Comparison of ENCODE assay signal across 8 cellular contexts in genomic region chr22:29883045-29883830, GRCh38. TPM values are rescaled to one million over a fixed set of nuclear protein-coding genes. Genes with fewer than 3 reads are reported as not detected.
A peak's percentile ranks its signal among the peaks of the same experiment; 100 is the strongest.
DNase-seq lines count a peak whose midpoint lies in the region; ATAC-seq and TF ChIP-seq lines count a peak whose summit lies in the region.

Gene MTMR3 (plus strand): TSS chr22:29883174. CDS start chr22:29971060, 87,886 bp downstream.

- no peaks in the 10 kb centered on the region for H3K36me3 ChIP-seq in hepatocyte (replicated peaks; ENCODE audit: insufficient read depth, low read depth)

- in situ Hi-C loops in astrocyte of the cerebellum (cut with HindIII; ENCODE audit: low sequenced_read_pairs) = no loop called here

- peaks cover 46% of the 10 kb centered on the region for H4K20me1 ChIP-seq in hepatocyte (ENCODE audit: insufficient read depth, poor library complexity, severe bottlenecking)

- H3K27me3 ChIP-seq in hepatocyte = no peaks in the 10 kb centered on the region

- under 1% methylated on average over 50 of the region's 88 CpGs for WGBS in hepatocyte (ENCODE audit: low lambda C conversion rate, missing lambda C conversion rate)

- TF ChIP-seq CTCF in GM12872 (IDR thresholded peaks at IDR 0.05; ENCODE audit: insufficient read depth, low read depth, low read length) = peak; percentile 33; the same call in 1 of the 3 replicates
- peak; percentile 50 for TF ChIP-seq CTCF in astrocyte of the cerebellum (IDR thresholded peaks at IDR 0.05; ENCODE audit: low read depth, low read length, missing control alignments)
- peak; percentile 54 for TF ChIP-seq CTCF in hepatocyte (IDR thresholded peaks at IDR 0.05; ENCODE audit: poor library complexity)

- no peaks in the 10 kb centered on the region for H3K9me3 ChIP-seq in hepatocyte (ENCODE audit: low read depth)

- H2AFZ ChIP-seq in hepatocyte = peak within 1 kb of the TSS; percentile 60

- peak within 1 kb of the TSS; percentile 79 for H3K4me2 ChIP-seq in hepatocyte

- H3K4me3 ChIP-seq in astrocyte of the cerebellum (ENCODE audit: low read depth, low read length) (peak within 1 kb of the TSS; percentile 96), hepatocyte (peak within 1 kb of the TSS; percentile 82)

- peaks cover 49% of the 10 kb centered on the region for H3K79me2 ChIP-seq in hepatocyte

- ATAC-seq in HG02642 (IDR thresholded peaks at IDR 0.05; ENCODE audit: poor library complexity, unreplicated experiment) (peak; percentile 78), GM18519 (IDR thresholded peaks at IDR 0.05; ENCODE audit: low FRiP score, unreplicated experiment) (no peak)

- H3K4me1 ChIP-seq in hepatocyte (ENCODE audit: insufficient read depth) = peaks cover 13% of the 10 kb centered on the region

- H3K9me2 ChIP-seq in hepatocyte (replicated peaks; ENCODE audit: insufficient read depth) = no peaks in the 10 kb centered on the region

- H3K27ac ChIP-seq in hepatocyte = peak within 1 kb of the TSS; percentile 98

- DNase-seq in NCI-H146 treated with DMSO at 0.1 percent for 48 hours (lab: John Stamatoyannopoulos, UW; ENCODE audit: unreplicated experiment) (peak; percentile 38), T-helper 9 cell (peak; percentile 87), astrocyte of the cerebellum (ENCODE audit: low read depth) (peak; percentile 65), hepatocyte (ENCODE audit: low spot score) (peak; percentile 98), retina (peak; percentile 97)

RNA-seq across cellular contexts. Expression of gene MTMR3, which starts in this region (rescaled TPM):
- 33.4 and 42.7 TPM in 2 replicates for total RNA-seq in hepatocyte
- 16.2 and 18.8 TPM in 2 replicates for polyA plus RNA-seq in hepatocyte

Comparison
In these comparisons a context has a peak if more than half of its experiments do, and no peak if none do; other contexts are left out.
1. DNase-seq: peak in every context shown above with its lines; median percentile 98 in hepatocyte; 97 in retina; 87 in T-helper 9 cell; 65 in astrocyte of the cerebellum; 38 in NCI-H146 treated with DMSO at 0.1 percent for 48 hours.